In the genomic region with DNA sequence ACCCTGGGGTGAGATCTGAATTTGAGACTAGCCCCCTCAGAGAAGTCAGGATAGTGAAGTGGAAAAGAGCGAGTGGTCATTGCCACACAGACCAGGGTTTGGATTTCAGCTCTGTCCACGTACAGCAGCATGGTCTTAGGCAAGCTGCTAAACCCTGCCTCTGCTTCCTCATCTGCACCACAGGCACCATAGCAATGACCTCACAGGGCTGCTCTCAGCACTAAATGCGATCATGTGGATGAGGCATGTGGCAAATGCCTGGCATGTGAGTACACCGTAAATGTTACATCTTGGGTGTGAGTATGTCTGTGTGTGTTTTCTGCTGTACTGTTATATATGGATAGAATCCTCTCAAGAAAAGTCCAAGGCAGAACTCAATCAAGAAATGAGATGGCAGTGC, we compare ENCODE assay signal across 16 cellular contexts. TPM values are rescaled to one million over a fixed set of nuclear protein-coding genes. Genes with fewer than 3 reads are reported as not detected.
DNase-seq lines count a peak whose midpoint lies in the region; ATAC-seq, FAIRE-seq and TF ChIP-seq lines count a peak whose summit lies in the region.
"Had no signal": no experiment of that assay in that cellular context is flagged by ENCODE, and none has a peak within 500 bp of the region (broad histone marks: within the 10 kb centered on the region; RNA-seq: fewer than 3 reads in every experiment).

No MANE protein-coding gene starts in this region.

- peaks cover 4% of the 10 kb centered on the region for H3K36me3 Mint-ChIP-seq in chondrocyte (ENCODE audit: low read depth)
- H3K36me3 Mint-ChIP-seq: memory B cell had no signal

- peak; percentile 68 for FAIRE-seq in HTR-8/SVneo (lab: Jason Lieb, UNC)

- no peak overlapping the region for H3K4me3 Mint-ChIP-seq in chondrocyte (ENCODE audit: unreplicated experiment)
- H3K4me3 Mint-ChIP-seq: activated CD4-positive, alpha-beta T cell treated with anti-CD3 and anti-CD28 coated beads, Interleukin-2, amount 10 ng/mL, durations not matched to agents 7 days and 5 days; activated T-cell treated with anti-CD3 and anti-CD28 coated beads, Interleukin-2, amount 50 U/mL, for 72 hours; memory B cell had no signal

- TF ChIP-seq CTCF in dorsolateral prefrontal cortex (IDR thresholded peaks at IDR 0.05 in 54 of 56, conservative IDR thresholded peaks at IDR 0.05 in 2 of 56; ENCODE audit: low read depth in 1 of 56, partially characterized antibody in 56 of 56) = no peak
- no peak for TF ChIP-seq CTCF in chondrocyte (IDR thresholded peaks at IDR 0.05)

- no peaks in the 10 kb centered on the region for H3K27me3 ChIP-seq in dorsolateral prefrontal cortex
- H3K27me3 ChIP-seq: thyroid gland had no signal

- H3K9me3 Mint-ChIP-seq in chondrocyte (ENCODE audit: low read depth) = no peaks in the 10 kb centered on the region
- H3K9me3 Mint-ChIP-seq: activated CD4-positive, alpha-beta T cell treated with anti-CD3 and anti-CD28 coated beads, Interleukin-2, amount 10 ng/mL, durations not matched to agents 7 days and 5 days; activated T-cell treated with anti-CD3 and anti-CD28 coated beads, Interleukin-2, amount 50 U/mL, for 72 hours; memory B cell had no signal

- intact Hi-C loops in dorsolateral prefrontal cortex (cut with DNase I) = no loop called here

- peak overlapping the region in 39 of 59 donors; percentile 1 to 81 (median 51) for H3K27ac ChIP-seq in dorsolateral prefrontal cortex

- no peak for ATAC-seq in HG03460 (IDR thresholded peaks at IDR 0.05; ENCODE audit: unreplicated experiment)
- ATAC-seq: activated T-cell treated with anti-CD3 and anti-CD28 coated beads, Interleukin-2, amount 50 U/mL, for 72 hours had no signal

- H3K4me1 Mint-ChIP-seq in chondrocyte (ENCODE audit: low read depth) = peaks cover 53% of the 10 kb centered on the region
- H3K4me1 Mint-ChIP-seq: memory B cell had no signal

- H3K27ac Mint-ChIP-seq in chondrocyte (ENCODE audit: unreplicated experiment) = no peak overlapping the region
- H3K27ac Mint-ChIP-seq: activated CD4-positive, alpha-beta T cell treated with anti-CD3 and anti-CD28 coated beads, Interleukin-2, amount 10 ng/mL, durations not matched to agents 7 days and 5 days; activated T-cell treated with anti-CD3 and anti-CD28 coated beads, Interleukin-2, amount 50 U/mL, for 72 hours; memory B cell had no signal

- H3K4me3 ChIP-seq in dorsolateral prefrontal cortex = no peak overlapping the region
- H3K4me3 ChIP-seq: thyroid gland had no signal

- no peaks in the 10 kb centered on the region for H3K27me3 Mint-ChIP-seq in chondrocyte (ENCODE audit: low read depth)

- DNase-seq in AG08395 (ENCODE audit: low spot score) = peak; percentile 35
- DNase-seq in HTR-8/SVneo (ENCODE audit: insufficient read length, low spot score) = no peak
- DNase-seq in dorsolateral prefrontal cortex = peak in 2 of 10 donors; percentile 26 to 53
- DNase-seq in kidney tubule cell (ENCODE audit: low spot score) = peak; percentile 66
- no peak for DNase-seq in chondrocyte (ENCODE audit: low spot score)
- no peak for DNase-seq in COLO829 (ENCODE audit: low spot score)
- DNase-seq in putamen (ENCODE audit: low spot score) = no peak
- DNase-seq: activated CD4-positive, alpha-beta T cell treated with anti-CD3 and anti-CD28 coated beads, Interleukin-2, amount 10 ng/mL, durations not matched to agents 7 days and 5 days; activated T-cell treated with anti-CD3 and anti-CD28 coated beads, Interleukin-2, amount 50 U/mL, for 72 hours; amygdala; retina; SHP77 treated with DMSO at 0.1 percent for 48 hours; stimulated activated CD4-positive, alpha-beta T cell treated with anti-CD3 and anti-CD28 coated beads, Interleukin-4, amount 100 ng/mL, for 1 hour; thyroid gland had no signal

RNA-seq across cellular contexts. Expression of a gene that starts 15.8 kb away (rescaled TPM):
- total RNA-seq in dorsolateral prefrontal cortex = 100 to 1,000 TPM in 5 of 120 experiments, 10 to 100 TPM in 115; 43.9 to 157 (median 68.6) TPM
- total RNA-seq in chondrocyte = 87.0 to 119 TPM (median 90.2 TPM) in 3 replicates

Comparison
In these comparisons a context has a peak if more than half of its experiments do, and no peak if none do; other contexts are left out.
1. DNase-seq: peak in AG08395 (single experiment) and kidney tubule cell (single experiment); none in HTR-8/SVneo (single experiment), chondrocyte (single experiment), COLO829 (single experiment) and putamen (single experiment).